In genomic region chr6:53894086-53894485, GRCh38 we compare ENCODE assay signal across 9 cellular contexts.
DNase-seq lines count a peak whose midpoint lies in the region; ATAC-seq and TF ChIP-seq lines count a peak whose summit lies in the region.
"Had no signal": no experiment of that assay in that cellular context is flagged by ENCODE, and none has a peak within 500 bp of the region (broad histone marks: within the 10 kb centered on the region; RNA-seq: fewer than 3 reads in every experiment).

No MANE protein-coding gene starts in this region.

- no peak overlapping the region for H2BK5ac ChIP-seq in IMR-90 (ENCODE audit: low read depth, low read length, poor library complexity, severe bottlenecking)

- no peak overlapping the region for H2AK5ac ChIP-seq in IMR-90 (ENCODE audit: low read depth, low read length)

- no peaks in the 10 kb centered on the region for H3K9me3 ChIP-seq in IMR-90 (ENCODE audit: control insufficient read depth, insufficient read depth, low read length)

- no peak overlapping the region for H4K91ac ChIP-seq in IMR-90 (ENCODE audit: insufficient read depth, low read depth, low read length)

- BruUV-seq in IMR-90 (replicated peaks; lab: Mats Ljungman, UMichigan), result no TSS peak

- H4K5ac ChIP-seq in IMR-90 (ENCODE audit: low read depth, low read length), result no peak overlapping the region

- peak overlapping the region; percentile 8 for H2AK9ac ChIP-seq in IMR-90 (replicated peaks; ENCODE audit: low read depth, low read length, poor library complexity)

- H3K4ac ChIP-seq in IMR-90 (ENCODE audit: low read depth, low read length), result peak overlapping the region; percentile 19; the same call in 1 of the 2 replicates

- H3K36me3 ChIP-seq in IMR-90 (ENCODE audit: control insufficient read depth, insufficient read depth, low read length), result no peaks in the 10 kb centered on the region; the same call in 1 of the 2 replicates

- H3K4me3 ChIP-seq in IMR-90 (ENCODE audit: insufficient read depth, low read depth, low read length), result no peak overlapping the region
- H3K4me3 ChIP-seq: K562 had no signal

- POLR2A ChIA-PET in IMR-90 (lab: Charles Lee; ENCODE audit: unreplicated experiment), result no interaction called here
- POLR2A ChIA-PET in activated CD8-positive, alpha-beta T cell treated with anti-CD3 and anti-CD28 coated beads, Interleukin-2, amount 10 ng/mL, durations not matched to agents 7 days and 5 days (lab: Charles Lee), result no interaction called here

- H3K79me1 ChIP-seq in IMR-90 (ENCODE audit: low read depth in 1 of 2, low read length in 2 of 2), result peaks cover 0 to 10% of the 10 kb centered on the region in 2 experiments; a peak in 2 of 4 replicates

- DNase-seq in G401 (ENCODE audit: low spot score) (peak; percentile 68), IMR-90 (peak; percentile 61), progenitor cell of endocrine pancreas (ENCODE audit: low spot score, unreplicated experiment) (no peak), 8988T (no peak), endothelial cell (ENCODE audit: low spot score) (no peak), activated gamma-delta T cell (lab: John Stamatoyannopoulos, UW) (no peak)
- DNase-seq in activated CD8-positive, alpha-beta T cell treated with anti-CD3 and anti-CD28 coated beads, Interleukin-2, amount 10 ng/mL, durations not matched to agents 7 days and 5 days, result peak; percentile 23

- TF ChIP-seq RAD21 in IMR-90 (IDR thresholded peaks at IDR 0.05; ENCODE audit: low read length), result no peak

- no peak overlapping the region for H3K56ac ChIP-seq in IMR-90 (ENCODE audit: extremely low read depth, insufficient read depth, low read length)

- H2AFZ ChIP-seq in IMR-90 (replicated peaks; ENCODE audit: low read length, poor library complexity), result no peak overlapping the region

- no peaks in the 10 kb centered on the region for H3K36me3 Mint-ChIP-seq in activated CD8-positive, alpha-beta T cell treated with anti-CD3 and anti-CD28 coated beads, Interleukin-2, amount 10 ng/mL, durations not matched to agents 7 days and 5 days (ENCODE audit: low read depth)
- H3K36me3 Mint-ChIP-seq in progenitor cell of endocrine pancreas (ENCODE audit: insufficient read depth) (peaks cover 16% of the 10 kb centered on the region), endothelial cell (ENCODE audit: low read depth, unreplicated experiment) (no peaks in the 10 kb centered on the region)

- no peaks in the 10 kb centered on the region; the same call in 1 of the 2 replicates for H4K20me1 ChIP-seq in IMR-90 (ENCODE audit: insufficient read depth, low read length)

- dilution Hi-C loops in IMR-90 (cut with HindIII; ENCODE audit: low sequenced_read_pairs, unreplicated experiment), result no loop called here

- no peak overlapping the region for H2BK15ac ChIP-seq in IMR-90 (ENCODE audit: low read depth, low read length)

- H3K27ac Mint-ChIP-seq in activated CD8-positive, alpha-beta T cell treated with anti-CD3 and anti-CD28 coated beads, Interleukin-2, amount 10 ng/mL, durations not matched to agents 7 days and 5 days, result no peak overlapping the region
- H3K27ac Mint-ChIP-seq in progenitor cell of endocrine pancreas, result peak overlapping the region; percentile 46
- no peak overlapping the region for H3K27ac Mint-ChIP-seq in endothelial cell (ENCODE audit: unreplicated experiment)

- H3K27me3 ChIP-seq in IMR-90 (ENCODE audit: control insufficient read depth, insufficient read depth, low read length), result no peaks in the 10 kb centered on the region

- no CpG with 5 or more reads among the region's 2 CpGs for WGBS in IMR-90 (ENCODE audit: extremely low coverage in 2 of 2, insufficient read length in 1 of 2), 2 experiments

- peaks cover 6% of the 10 kb centered on the region for H3K4me1 Mint-ChIP-seq in activated CD8-positive, alpha-beta T cell treated with anti-CD3 and anti-CD28 coated beads, Interleukin-2, amount 10 ng/mL, durations not matched to agents 7 days and 5 days (ENCODE audit: low read depth)
- H3K4me1 Mint-ChIP-seq in progenitor cell of endocrine pancreas (ENCODE audit: low read depth) (peaks cover 15% of the 10 kb centered on the region), endothelial cell (ENCODE audit: unreplicated experiment) (peaks cover 17% of the 10 kb centered on the region)

- H3K4me3 Mint-ChIP-seq in activated CD8-positive, alpha-beta T cell treated with anti-CD3 and anti-CD28 coated beads, Interleukin-2, amount 10 ng/mL, durations not matched to agents 7 days and 5 days, result no peak overlapping the region
- H3K4me3 Mint-ChIP-seq in progenitor cell of endocrine pancreas (ENCODE audit: low read depth) (no peak overlapping the region), endothelial cell (ENCODE audit: unreplicated experiment) (no peak overlapping the region)

- H3K4me2 ChIP-seq in IMR-90 (ENCODE audit: low read depth, low read length), result no peak overlapping the region

- H2BK120ac ChIP-seq in IMR-90 (ENCODE audit: low read depth, low read length), result no peak overlapping the region

- H3K18ac ChIP-seq in IMR-90 (ENCODE audit: low read depth, low read length), result no peak overlapping the region

- no peaks in the 10 kb centered on the region for H3K27me3 Mint-ChIP-seq in activated CD8-positive, alpha-beta T cell treated with anti-CD3 and anti-CD28 coated beads, Interleukin-2, amount 10 ng/mL, durations not matched to agents 7 days and 5 days (ENCODE audit: low read depth)
- H3K27me3 Mint-ChIP-seq in progenitor cell of endocrine pancreas (no peaks in the 10 kb centered on the region), endothelial cell (ENCODE audit: unreplicated experiment) (no peaks in the 10 kb centered on the region)

- TF ChIP-seq POLR2A in IMR-90 (IDR thresholded peaks at IDR 0.05; ENCODE audit: low read depth, low read length), result no peak

- peaks cover 9% of the 10 kb centered on the region for H3K4me1 ChIP-seq in IMR-90 (ENCODE audit: control insufficient read depth, insufficient read depth, low read length)

- no peaks in the 10 kb centered on the region for H3K9me3 Mint-ChIP-seq in activated CD8-positive, alpha-beta T cell treated with anti-CD3 and anti-CD28 coated beads, Interleukin-2, amount 10 ng/mL, durations not matched to agents 7 days and 5 days (ENCODE audit: insufficient read depth)
- H3K9me3 Mint-ChIP-seq in progenitor cell of endocrine pancreas (ENCODE audit: low read depth) (no peaks in the 10 kb centered on the region), endothelial cell (ENCODE audit: unreplicated experiment) (no peaks in the 10 kb centered on the region)

- H3K14ac ChIP-seq in IMR-90 (replicated peaks; ENCODE audit: low read depth, low read length), result peak overlapping the region; percentile 13; the same call in 1 of the 2 replicates

- CTCF ChIA-PET in IMR-90 (lab: Yijun Ruan, JAX), result no interaction called here
- CTCF ChIA-PET in activated CD8-positive, alpha-beta T cell treated with anti-CD3 and anti-CD28 coated beads, Interleukin-2, amount 10 ng/mL, durations not matched to agents 7 days and 5 days (lab: Charles Lee), result no interaction called here

- no peak overlapping the region for H4K8ac ChIP-seq in IMR-90 (ENCODE audit: low read depth in 2 of 2, low read length in 2 of 2)

- H3K9me1 ChIP-seq in IMR-90 (ENCODE audit: insufficient read depth, low read length), result peaks cover 8% of the 10 kb centered on the region; the same call in 1 of the 2 replicates

- no peak overlapping the region for H3K9ac ChIP-seq in IMR-90 (ENCODE audit: low read depth, low read length)

- ATAC-seq in GM21423 (IDR thresholded peaks at IDR 0.05; ENCODE audit: unreplicated experiment), result peak; percentile 82
- no peak for ATAC-seq in IMR-90 (ENCODE audit: low read depth)
- ATAC-seq in activated CD8-positive, alpha-beta T cell treated with anti-CD3 and anti-CD28 coated beads, Interleukin-2, amount 10 ng/mL, durations not matched to agents 7 days and 5 days, result peak; percentile 42
- ATAC-seq: K562 had no signal

- intact Hi-C loops in IMR-90 (cut with micrococcal nuclease), result no loop called here

- in situ Hi-C loops in G401 (cut with HindIII; ENCODE audit: low sequenced_read_pairs), result no loop called here
- in situ Hi-C loops in IMR-90 (cut with MboI; ENCODE audit: low sequenced_read_pairs), result no loop called here

- no peak for TF ChIP-seq CTCF in IMR-90 (conservative IDR thresholded peaks at IDR 0.05; ENCODE audit: low read depth, low read length)
- TF ChIP-seq CTCF in progenitor cell of endocrine pancreas (IDR thresholded peaks at IDR 0.05; ENCODE audit: unreplicated experiment), result no peak
- no peak for TF ChIP-seq CTCF in endothelial cell (IDR thresholded peaks at IDR 0.05; ENCODE audit: unreplicated experiment)

- 0 out of 2 replicates have a peak overlapping the region, but pooled peaks have one; percentile 13 for H3K23ac ChIP-seq in IMR-90 (ENCODE audit: low read depth, low read length)

- H3K27ac ChIP-seq in IMR-90 (ENCODE audit: insufficient read depth, low read length), result no peak overlapping the region

- H2BK20ac ChIP-seq in IMR-90 (ENCODE audit: low read depth, low read length), result no peak overlapping the region

TF ChIP-seq in IMR-90, 13 proteins besides CTCF, POLR2A, EP300 and RAD21:
- TF ChIP-seq SMC3 (IDR thresholded peaks at IDR 0.05; ENCODE audit: low read depth, low read length) (no peak), MXI1 (IDR thresholded peaks at IDR 0.05; ENCODE audit: borderline replicate concordance, low read depth, low read length) (no peak), RCOR1 (IDR thresholded peaks at IDR 0.05; ENCODE audit: insufficient replicate concordance, low read length) (no peak), FOS (IDR thresholded peaks at IDR 0.05; ENCODE audit: low read depth, low read length) (no peak), CHD1 (IDR thresholded peaks at IDR 0.05; ENCODE audit: low read depth, low read length) (no peak), NFE2L2 (IDR thresholded peaks at IDR 0.05; ENCODE audit: low read depth, low read length) (no peak), ELK1 (IDR thresholded peaks at IDR 0.05; ENCODE audit: borderline replicate concordance, low read depth, low read length) (no peak), MAZ (IDR thresholded peaks at IDR 0.05; ENCODE audit: borderline replicate concordance, low read depth, low read length) (no peak)

Comparison
In these comparisons a context has a peak if more than half of its experiments do, and no peak if none do; other contexts are left out.
1. DNase-seq: peak in G401 (single experiment), IMR-90 (single experiment) and activated CD8-positive, alpha-beta T cell treated with anti-CD3 and anti-CD28 coated beads, Interleukin-2, amount 10 ng/mL, durations not matched to agents 7 days and 5 days (single experiment); none in progenitor cell of endocrine pancreas (single experiment), 8988T (single experiment), endothelial cell (single experiment) and activated gamma-delta T cell (single experiment).